Comparison of ENCODE assay signal across 8 cellular contexts in the genomic region with DNA sequence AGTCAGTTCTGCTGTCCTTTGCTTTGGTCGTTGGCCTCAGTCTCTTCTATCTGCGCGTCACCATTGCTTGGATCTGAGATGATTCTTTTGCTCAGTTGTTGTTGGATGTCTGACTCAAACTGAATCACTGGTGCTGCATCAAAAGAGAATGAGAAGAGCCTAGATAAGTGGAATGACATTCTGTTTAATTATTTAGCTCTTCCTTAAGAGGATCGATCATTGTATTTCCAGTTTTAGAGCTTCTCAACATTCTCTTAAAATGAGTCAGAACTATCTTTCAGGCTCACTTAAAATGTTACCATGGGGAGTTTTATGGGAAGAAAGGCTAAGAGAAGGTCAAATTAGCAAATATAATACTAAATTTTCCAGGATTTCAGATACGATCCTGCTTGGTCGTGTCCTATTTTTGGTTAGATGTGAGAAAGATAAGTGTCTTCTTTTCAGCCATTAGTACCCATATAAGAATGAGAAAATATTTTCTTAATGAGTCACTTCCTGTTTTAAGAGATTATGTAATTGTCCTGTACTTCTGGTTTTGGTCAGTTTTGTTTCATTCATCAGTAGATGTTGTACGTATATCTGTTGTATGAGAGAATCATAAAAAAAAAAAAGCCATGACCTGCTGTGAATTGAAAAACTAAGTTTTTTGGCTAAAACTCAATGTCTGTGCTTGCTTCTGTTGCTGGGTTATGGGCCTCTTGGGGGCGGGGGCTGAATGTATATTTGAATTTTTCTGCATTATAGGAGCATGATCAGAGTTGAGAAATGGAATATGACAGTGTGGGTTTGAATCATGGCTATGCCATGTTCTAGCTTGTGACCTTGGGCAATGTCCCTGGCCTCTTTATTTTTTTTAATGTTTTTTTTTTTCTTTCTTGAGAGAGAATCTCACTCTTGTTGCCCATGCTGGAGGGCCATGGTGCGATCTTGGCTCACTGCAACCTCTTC. TPM values are rescaled to one million over a fixed set of nuclear protein-coding genes. Genes with fewer than 3 reads are reported as not detected.
DNase-seq lines count a peak whose midpoint lies in the region; ATAC-seq and TF ChIP-seq lines count a peak whose summit lies in the region.

No MANE protein-coding gene starts in this region.

- intact Hi-C loops in esophagus muscularis mucosa (cut with DNase I) = loop anchor here (5.0 kb wide), 1 partner anchor 84 kb away; no protein-coding TSS in a partner anchor
- intact Hi-C loops in sciatic nerve (cut with DNase I) = no loop called here

- TF ChIP-seq RAD21 in SK-N-SH (IDR thresholded peaks at IDR 0.05; ENCODE audit: low read length) = no peak

- ATAC-seq in GM18861 (IDR thresholded peaks at IDR 0.05; ENCODE audit: unreplicated experiment) = peak; percentile 95
- ATAC-seq in HG03135 (IDR thresholded peaks at IDR 0.05; ENCODE audit: unreplicated experiment) = peak; percentile 85
- ATAC-seq in sciatic nerve = peak; percentile 68

- H3K9me3 ChIP-seq in SK-N-SH (no peaks in the 10 kb centered on the region), esophagus muscularis mucosa (no peaks in the 10 kb centered on the region)

- H2AFZ ChIP-seq in SK-N-SH (ENCODE audit: low read depth) = no peak overlapping the region

- H3K27ac ChIP-seq in 22Rv1 = peak overlapping the region; percentile 15; the same call in 1 of the 2 replicates
- peak overlapping the region; percentile 83 to 100; a peak in 3 of 4 replicates for H3K27ac ChIP-seq in SK-N-SH (ENCODE audit: low read depth in 2 of 2, low read length in 1 of 2)
- peak overlapping the region; percentile 79 to 87 (median 82) for H3K27ac ChIP-seq in esophagus muscularis mucosa (replicated peaks in 1 of 4)

- CTCF ChIA-PET in SK-N-SH (lab: Yijun Ruan, JAX) = no interaction called here

- H3K9ac ChIP-seq in SK-N-SH = peak overlapping the region; percentile 88

- POLR2A ChIA-PET in SK-N-SH (lab: Yijun Ruan, JAX) = no interaction called here

- WGBS in SK-N-SH (ENCODE audit: low lambda C conversion rate) = 14% methylated on average over 9 of the region's 9 CpGs
- 44% methylated on average over 9 of the region's 9 CpGs for WGBS in esophagus muscularis mucosa

- no peaks in the 10 kb centered on the region for H4K20me1 ChIP-seq in SK-N-SH (ENCODE audit: insufficient read depth)

- H3K79me2 ChIP-seq in SK-N-SH (ENCODE audit: insufficient read depth) = peaks cover 46% of the 10 kb centered on the region; the same call in 1 of the 2 replicates

- H3K27me3 ChIP-seq in SK-N-SH (ENCODE audit: insufficient read depth) (no peaks in the 10 kb centered on the region), esophagus muscularis mucosa (no peaks in the 10 kb centered on the region)

- H3K4me1 ChIP-seq in SK-N-SH (ENCODE audit: control insufficient read depth in 1 of 2, insufficient read depth in 2 of 2, low read depth in 1 of 2, low read length in 1 of 2) (peaks cover 0 to 41% of the 10 kb centered on the region in 2 experiments; a peak in 3 of 4 replicates), esophagus muscularis mucosa (peaks cover 47 to 57% (median 56%) of the 10 kb centered on the region in 4 donors)

- H3K4me3 ChIP-seq in SK-N-SH (ENCODE audit: low read depth in 2 of 2, low read length in 1 of 2) = peak overlapping the region; percentile 2 to 36; a peak in 3 of 4 replicates
- H3K4me3 ChIP-seq in esophagus muscularis mucosa = no peak overlapping the region

- TF ChIP-seq POLR2A in esophagus muscularis mucosa (IDR thresholded peaks at IDR 0.05; ENCODE audit: low read depth) = no peak

- H3F3A ChIP-seq in SK-N-SH (replicated peaks; ENCODE audit: insufficient read depth) = peaks cover 48% of the 10 kb centered on the region

- no peaks in the 10 kb centered on the region for H3K9me2 ChIP-seq in SK-N-SH

- H3K4me2 ChIP-seq in SK-N-SH = peak overlapping the region; percentile 81

- no peak for DNase-seq in SK-N-SH
- DNase-seq in esophagus muscularis mucosa (ENCODE audit: extremely low spot score) = no peak
- no peak for DNase-seq in sciatic nerve (ENCODE audit: low spot score)
- no peak for DNase-seq in NCI-H748 treated with DMSO at 0.1 percent for 48 hours (lab: John Stamatoyannopoulos, UW)
- no peak for DNase-seq in T-helper 9 cell

- H3K36me3 ChIP-seq in SK-N-SH (replicated peaks in 1 of 2; ENCODE audit: control insufficient read depth in 1 of 2, insufficient read depth in 2 of 2, low read length in 1 of 2) = peaks cover 0 to 45% of the 10 kb centered on the region in 2 experiments
- peaks cover 36 to 91% (median 63%) of the 10 kb centered on the region in 4 donors for H3K36me3 ChIP-seq in esophagus muscularis mucosa

- TF ChIP-seq CTCF in 22Rv1 (IDR thresholded peaks at IDR 0.05) (no peak), SK-N-SH (IDR thresholded peaks at IDR 0.05) (no peak), esophagus muscularis mucosa (IDR thresholded peaks at IDR 0.05) (no peak)

- peak in 1 of 2 experiments; percentile 77; a peak in 2 of 4 replicates for TF ChIP-seq EP300 in SK-N-SH (IDR thresholded peaks at IDR 0.05; ENCODE audit: borderline replicate concordance in 1 of 2, low read depth in 1 of 2, low read length in 1 of 2)
- TF ChIP-seq EP300 in esophagus muscularis mucosa (IDR thresholded peaks at IDR 0.05) = no peak

TF ChIP-seq in SK-N-SH, 30 proteins besides CTCF, POLR2A, EP300 and RAD21 (continues in another document):
- TF ChIP-seq EZH2phosphoT487 (IDR thresholded peaks at IDR 0.05; ENCODE audit: borderline replicate concordance, low read depth) = no peak
- TF ChIP-seq FOXM1 (IDR thresholded peaks at IDR 0.05; ENCODE audit: low read depth) = peak; percentile 80
- TF ChIP-seq TEAD4 (IDR thresholded peaks at IDR 0.05; ENCODE audit: borderline replicate concordance, insufficient read depth) = peak; percentile 85
- no peak for TF ChIP-seq SMC3 (IDR thresholded peaks at IDR 0.05; ENCODE audit: low read depth, low read length)
- TF ChIP-seq, protein P1, sequence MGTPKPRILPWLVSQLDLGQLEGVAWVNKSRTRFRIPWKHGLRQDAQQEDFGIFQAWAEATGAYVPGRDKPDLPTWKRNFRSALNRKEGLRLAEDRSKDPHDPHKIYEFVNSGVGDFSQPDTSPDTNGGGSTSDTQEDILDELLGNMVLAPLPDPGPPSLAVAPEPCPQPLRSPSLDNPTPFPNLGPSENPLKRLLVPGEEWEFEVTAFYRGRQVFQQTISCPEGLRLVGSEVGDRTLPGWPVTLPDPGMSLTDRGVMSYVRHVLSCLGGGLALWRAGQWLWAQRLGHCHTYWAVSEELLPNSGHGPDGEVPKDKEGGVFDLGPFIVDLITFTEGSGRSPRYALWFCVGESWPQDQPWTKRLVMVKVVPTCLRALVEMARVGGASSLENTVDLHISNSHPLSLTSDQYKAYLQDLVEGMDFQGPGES (IDR thresholded peaks at IDR 0.05; ENCODE audit: low read depth, low read length) = no peak
- peak; percentile 88 for TF ChIP-seq FOSL2 (IDR thresholded peaks at IDR 0.05; ENCODE audit: borderline replicate concordance, low read depth)
- TF ChIP-seq GABPA (IDR thresholded peaks at IDR 0.05; ENCODE audit: low read depth) = 0 out of 2 replicates have a peak, but pooled peaks have one; percentile 6
- TF ChIP-seq YY1 (IDR thresholded peaks at IDR 0.05; ENCODE audit: low read depth) = 0 out of 2 replicates have a peak, but pooled peaks have one; percentile 49
- TF ChIP-seq RXRA (IDR thresholded peaks at IDR 0.05; ENCODE audit: borderline replicate concordance, low read depth) = peak; percentile 85
- no peak for TF ChIP-seq FOXJ3 (CRISPR knock-in tag; IDR thresholded peaks at IDR 0.05)
- no peak for TF ChIP-seq CHD2 (IDR thresholded peaks at IDR 0.05; ENCODE audit: low read length, partially characterized antibody)
- TF ChIP-seq TCF12 (IDR thresholded peaks at IDR 0.05) = peak; percentile 80
- TF ChIP-seq, protein P2, sequence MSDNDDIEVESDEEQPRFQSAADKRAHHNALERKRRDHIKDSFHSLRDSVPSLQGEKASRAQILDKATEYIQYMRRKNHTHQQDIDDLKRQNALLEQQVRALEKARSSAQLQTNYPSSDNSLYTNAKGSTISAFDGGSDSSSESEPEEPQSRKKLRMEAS (IDR thresholded peaks at IDR 0.05; ENCODE audit: low read depth) = peak; percentile 50
- peak; percentile 52; the same call in 1 of the 2 replicates for TF ChIP-seq POLR2AphosphoS5 (IDR thresholded peaks at IDR 0.05; ENCODE audit: low read depth, low read length)
- TF ChIP-seq NFIC (IDR thresholded peaks at IDR 0.05; ENCODE audit: borderline replicate concordance) = peak; percentile 35; the same call in 1 of the 2 replicates
- no peak for TF ChIP-seq TAF1 (IDR thresholded peaks at IDR 0.05; ENCODE audit: borderline replicate concordance, low read depth, low read length)
- peak; percentile 26; the same call in 1 of the 2 replicates for TF ChIP-seq ELF1 (IDR thresholded peaks at IDR 0.05)
- TF ChIP-seq, protein P3, sequence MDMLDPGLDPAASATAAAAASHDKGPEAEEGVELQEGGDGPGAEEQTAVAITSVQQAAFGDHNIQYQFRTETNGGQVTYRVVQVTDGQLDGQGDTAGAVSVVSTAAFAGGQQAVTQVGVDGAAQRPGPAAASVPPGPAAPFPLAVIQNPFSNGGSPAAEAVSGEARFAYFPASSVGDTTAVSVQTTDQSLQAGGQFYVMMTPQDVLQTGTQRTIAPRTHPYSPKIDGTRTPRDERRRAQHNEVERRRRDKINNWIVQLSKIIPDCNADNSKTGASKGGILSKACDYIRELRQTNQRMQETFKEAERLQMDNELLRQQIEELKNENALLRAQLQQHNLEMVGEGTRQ (IDR thresholded peaks at IDR 0.05; ENCODE audit: borderline replicate concordance, low read depth, low read length) = no peak
- no peak for TF ChIP-seq RCOR1 (IDR thresholded peaks at IDR 0.05; ENCODE audit: low read length)
- TF ChIP-seq SIN3A (IDR thresholded peaks at IDR 0.05; ENCODE audit: borderline replicate concordance, low read depth, low read length) = no peak
- peak; percentile 87 for TF ChIP-seq JUND (IDR thresholded peaks at IDR 0.05)
- TF ChIP-seq RFX5 (IDR thresholded peaks at IDR 0.05; ENCODE audit: low read length) = no peak
- TF ChIP-seq MEF2A (IDR thresholded peaks at IDR 0.05; ENCODE audit: borderline replicate concordance, low read depth) = peak; percentile 74

RNA-seq across cellular contexts. Expression of a gene that starts 31.5 kb away (rescaled TPM):
- polyA plus RNA-seq in SK-N-SH (2012; rRNA removed) = 0.12 and 0.31 TPM in 2 replicates
- polyA plus RNA-seq in SK-N-SH (2012; cell fraction: cytosol; rRNA removed) = 0.17 and 0.21 TPM in 2 replicates
- 0.11 and 0.74 TPM in 2 replicates for polyA plus RNA-seq in SK-N-SH (2012; cell fraction: nucleus; rRNA removed)
- total RNA-seq in esophagus muscularis mucosa (1 to 10 TPM; 2.2 to 7.3 (median 4.3) TPM), sciatic nerve (14.3 TPM)

RNA-seq across cellular contexts. Expression of a gene that starts 35.4 kb away (rescaled TPM):
- 23.7 and 32.6 TPM in 2 replicates for polyA plus RNA-seq in SK-N-SH (2012; rRNA removed)
- polyA plus RNA-seq in SK-N-SH (2012; cell fraction: cytosol; rRNA removed) = 23.3 and 30.1 TPM in 2 replicates
- polyA plus RNA-seq in SK-N-SH (2012; cell fraction: nucleus; rRNA removed) = 63.1 and 81.3 TPM in 2 replicates
- total RNA-seq in esophagus muscularis mucosa = 100 to 1,000 TPM; 137 to 236 (median 202) TPM
- 210 TPM for total RNA-seq in sciatic nerve

Comparison
In these comparisons a context has a peak if more than half of its experiments do, and no peak if none do; other contexts are left out.
1. H3K27ac ChIP-seq: peak in every context shown above with its lines; median percentile 92 in SK-N-SH; 82 in esophagus muscularis mucosa; 15 in 22Rv1.
2. H3K4me3 ChIP-seq: peak in SK-N-SH (2 of 2); none in esophagus muscularis mucosa (0 of 4).
3. Peak in every context shown above with its lines, with median percentiles within 50 percentile points of each other: ATAC-seq.